9 cellular contexts compared by ENCODE assay signal in genomic region chr19:4583961-4584669, GRCh38. TPM values are rescaled to one million over a fixed set of nuclear protein-coding genes. Genes with fewer than 3 reads are reported as not detected.
DNase-seq lines count a peak whose midpoint lies in the region; ATAC-seq, FAIRE-seq and TF ChIP-seq lines count a peak whose summit lies in the region.
"Had no signal": no experiment of that assay in that cellular context is flagged by ENCODE, and none has a peak within 500 bp of the region (broad histone marks: within the 10 kb centered on the region; RNA-seq: fewer than 3 reads in every experiment).

No MANE protein-coding gene starts in this region.

- in situ Hi-C loops in astrocyte of the cerebellum (cut with HindIII; ENCODE audit: low sequenced_read_pairs): no loop called here
- in situ Hi-C loops in KBM-7 (cut with MboI; ENCODE audit: low pct_unique_long_range_greater_than_20kb, low sequenced_read_pairs): no loop called here

- FAIRE-seq in urothelium cell line (lab: Jason Lieb, UNC): no peak
- FAIRE-seq: GM18507 had no signal

- TF ChIP-seq CTCF in cardiac muscle cell (IDR thresholded peaks at IDR 0.05; ENCODE audit: low read depth, low read length): no peak
- TF ChIP-seq CTCF in astrocyte of the cerebellum (IDR thresholded peaks at IDR 0.05; ENCODE audit: low read depth, low read length, missing control alignments): no peak

- H3K27ac ChIP-seq in cardiac muscle cell: no peak overlapping the region

- peak overlapping the region; percentile 46 for H3K4me3 ChIP-seq in cardiac muscle cell
- H3K4me3 ChIP-seq in astrocyte of the cerebellum (ENCODE audit: low read depth, low read length): peak overlapping the region; percentile 51

- no peaks in the 10 kb centered on the region for H3K4me1 ChIP-seq in cardiac muscle cell (ENCODE audit: low read depth)

- no peaks in the 10 kb centered on the region for H3K27me3 ChIP-seq in cardiac muscle cell

- H3K9me3 ChIP-seq in cardiac muscle cell (ENCODE audit: low read depth): no peaks in the 10 kb centered on the region

- H3K36me3 ChIP-seq in cardiac muscle cell: no peaks in the 10 kb centered on the region

- DNase-seq in cardiac muscle cell (ENCODE audit: low read depth in 1 of 2, low spot score in 1 of 2): peak in 1 of 2 donors; percentile 57
- DNase-seq in Right ventricle myocardium inferior (ENCODE audit: missing footprints): no peak
- DNase-seq in astrocyte of the cerebellum (ENCODE audit: low read depth): no peak
- DNase-seq in left lobe of liver (ENCODE audit: low spot score): no peak
- DNase-seq in urothelium cell line (ENCODE audit: low spot score): peak; percentile 43
- DNase-seq in KBM-7: no peak
- no peak for DNase-seq in HK-2 (ENCODE audit: unreplicated experiment)

- ATAC-seq in Right ventricle myocardium inferior (no peak), left lobe of liver (peak; percentile 61), GM19463 (IDR thresholded peaks at IDR 0.05; ENCODE audit: unreplicated experiment) (no peak)

- intact Hi-C loops in Right ventricle myocardium inferior (cut with DNase I): no loop called here

RNA-seq across cellular contexts. Expression of gene SEMA6B, which starts 24.6 kb away (rescaled TPM):
- total RNA-seq in cardiac muscle cell (74.8 and 130 TPM in 2 replicates), Right ventricle myocardium inferior (16.7 TPM), left lobe of liver (1.8 TPM)
- 10.5 and 23.0 TPM in 2 replicates for polyA plus RNA-seq in cardiac muscle cell

RNA-seq across cellular contexts. Expression of gene LRG1, which starts 44.3 kb away (rescaled TPM):
- total RNA-seq in cardiac muscle cell: 0.49 and 0.66 TPM in 2 replicates
- polyA plus RNA-seq in cardiac muscle cell: 0.54 and 0.68 TPM in 2 replicates
- 0.73 TPM for total RNA-seq in Right ventricle myocardium inferior
- total RNA-seq in left lobe of liver: 328 TPM

RNA-seq across cellular contexts. Expression of gene PLIN5, which starts 49.1 kb away (rescaled TPM):
- total RNA-seq in cardiac muscle cell (4.5 and 10.1 TPM in 2 replicates), Right ventricle myocardium inferior (50.4 TPM), left lobe of liver (136 TPM)
- polyA plus RNA-seq in cardiac muscle cell: 8.7 and 10.8 TPM in 2 replicates

RNA-seq across cellular contexts. Expression of gene TNFAIP8L1, which starts 55.2 kb away (rescaled TPM):
- total RNA-seq in cardiac muscle cell (2.2 and 18.1 TPM in 2 replicates), Right ventricle myocardium inferior (4.4 TPM), left lobe of liver (24.5 TPM)
- 5.1 and 18.7 TPM in 2 replicates for polyA plus RNA-seq in cardiac muscle cell

Comparison
In these comparisons a context has a peak if more than half of its experiments do, and no peak if none do; other contexts are left out.
1. RNA of gene LRG1, which starts 44.3 kb away (total RNA-seq): 328 TPM in left lobe of liver (single experiment); 0.73 TPM in Right ventricle myocardium inferior (single experiment) and 0.49 to 0.66 TPM in cardiac muscle cell; every median in the first group is over 100 times any median in the second.